Comparison of ENCODE assay signal across 1 cellular context in genomic region chr7:25179771-25180591, GRCh38.
TF ChIP-seq lines count a peak whose summit lies in the region.

No MANE protein-coding gene starts in this region.

TF ChIP-seq in HepG2, 621 proteins besides CTCF, POLR2A, EP300 and RAD21 (continued from another document and continues in another):
- no peak for TF ChIP-seq IRF1 (CRISPR knock-in tag; IDR thresholded peaks at IDR 0.05; ENCODE audit: low read depth)
- TF ChIP-seq PRDM10 (CRISPR knock-in tag; IDR thresholded peaks at IDR 0.05; ENCODE audit: low read depth) = no peak
- TF ChIP-seq ZNF510 (CRISPR knock-in tag; IDR thresholded peaks at IDR 0.05; ENCODE audit: low read depth) = no peak
- TF ChIP-seq ZMAT3 (CRISPR knock-in tag; conservative IDR thresholded peaks at IDR 0.05) = 0 out of 2 replicates have a peak, but pooled peaks have one; percentile 55
- TF ChIP-seq CSRNP2 (CRISPR knock-in tag; conservative IDR thresholded peaks at IDR 0.05; ENCODE audit: low read depth) = no peak
- no peak for TF ChIP-seq HDAC6 (IDR thresholded peaks at IDR 0.05; ENCODE audit: low read depth, low read length)
- no peak for TF ChIP-seq MAFK (conservative IDR thresholded peaks at IDR 0.05 in 1 of 2, IDR thresholded peaks at IDR 0.05 in 1 of 2; ENCODE audit: low read length in 2 of 2)
- no peak for TF ChIP-seq ZBTB8A (CRISPR knock-in tag; IDR thresholded peaks at IDR 0.05; ENCODE audit: borderline replicate concordance, low read depth)
- no peak for TF ChIP-seq SNRNP70 (IDR thresholded peaks at IDR 0.05; ENCODE audit: low read depth, low read length)
- no peak for TF ChIP-seq SNAPC4 (CRISPR knock-in tag; IDR thresholded peaks at IDR 0.05)
- TF ChIP-seq TIGD3 (CRISPR knock-in tag; IDR thresholded peaks at IDR 0.05; ENCODE audit: borderline replicate concordance) = no peak
- TF ChIP-seq GABPB1 (CRISPR knock-in tag; IDR thresholded peaks at IDR 0.05) = peak; percentile 93
- no peak for TF ChIP-seq ZNF136 (CRISPR knock-in tag; IDR thresholded peaks at IDR 0.05; ENCODE audit: low read depth)
- no peak for TF ChIP-seq AKNA (CRISPR knock-in tag; IDR thresholded peaks at IDR 0.05; ENCODE audit: borderline replicate concordance)
- TF ChIP-seq STAT5B (CRISPR knock-in tag; IDR thresholded peaks at IDR 0.05) = no peak
- no peak for TF ChIP-seq ZNF674 (CRISPR knock-in tag; IDR thresholded peaks at IDR 0.05; ENCODE audit: low read depth)
- TF ChIP-seq ZBTB38 (CRISPR knock-in tag; IDR thresholded peaks at IDR 0.05) = no peak; the same call in 1 of the 2 replicates
- TF ChIP-seq ZNF792 (CRISPR knock-in tag; IDR thresholded peaks at IDR 0.05) = no peak
- no peak for TF ChIP-seq ZNF33A (CRISPR knock-in tag; IDR thresholded peaks at IDR 0.05; ENCODE audit: borderline replicate concordance)
- TF ChIP-seq POGZ (CRISPR knock-in tag; IDR thresholded peaks at IDR 0.05) = peak; percentile 80
- TF ChIP-seq DMAP1 (CRISPR knock-in tag; IDR thresholded peaks at IDR 0.05) = no peak
- no peak for TF ChIP-seq ZNF75D (CRISPR knock-in tag; IDR thresholded peaks at IDR 0.05; ENCODE audit: borderline replicate concordance)
- no peak for TF ChIP-seq ZNF773 (CRISPR knock-in tag; IDR thresholded peaks at IDR 0.05; ENCODE audit: borderline replicate concordance)
- no peak for TF ChIP-seq RFX5 (IDR thresholded peaks at IDR 0.05; ENCODE audit: low read depth, low read length)
- TF ChIP-seq ARID2 (CRISPR knock-in tag; IDR thresholded peaks at IDR 0.05; ENCODE audit: borderline replicate concordance) = no peak
- no peak for TF ChIP-seq ADNP (CRISPR knock-in tag; IDR thresholded peaks at IDR 0.05)
- no peak for TF ChIP-seq TBX2 (CRISPR knock-in tag; IDR thresholded peaks at IDR 0.05; ENCODE audit: borderline replicate concordance)
- peak; percentile 45; the same call in 1 of the 2 replicates for TF ChIP-seq ZNF691 (CRISPR knock-in tag; IDR thresholded peaks at IDR 0.05; ENCODE audit: borderline replicate concordance, low read depth)
- TF ChIP-seq ZNF362 (CRISPR knock-in tag; IDR thresholded peaks at IDR 0.05; ENCODE audit: borderline replicate concordance) = no peak
- TF ChIP-seq TRIM22 (IDR thresholded peaks at IDR 0.05) = no peak
- no peak for TF ChIP-seq ZNF234 (CRISPR knock-in tag; conservative IDR thresholded peaks at IDR 0.05)
- TF ChIP-seq ZNF724P (CRISPR knock-in tag; IDR thresholded peaks at IDR 0.05; ENCODE audit: borderline replicate concordance) = no peak
- no peak for TF ChIP-seq ZBTB25 (CRISPR knock-in tag; IDR thresholded peaks at IDR 0.05)
- TF ChIP-seq NR0B2 (CRISPR knock-in tag; IDR thresholded peaks at IDR 0.05) = no peak
